ENCODE assay signal across 32 cellular contexts in genomic region chr11:30481816-30482215, GRCh38.
A peak's percentile ranks its signal among the peaks of the same experiment; 100 is the strongest.
DNase-seq lines count a peak whose midpoint lies in the region; ATAC-seq and TF ChIP-seq lines count a peak whose summit lies in the region.
"Had no signal": no experiment of that assay in that cellular context is flagged by ENCODE, and none has a peak within 500 bp of the region (broad histone marks: within the 10 kb centered on the region; RNA-seq: fewer than 3 reads in every experiment).

No MANE protein-coding gene starts in this region.

- H3K4me3 Mint-ChIP-seq in nephron = no peak overlapping the region
- H3K4me3 Mint-ChIP-seq: activated CD4-positive, alpha-beta T cell treated with anti-CD3 and anti-CD28 coated beads, Interleukin-2, amount 10 ng/mL, durations not matched to agents 7 days and 5 days; activated CD8-positive, alpha-beta memory T cell treated with anti-CD3 and anti-CD28 coated beads, Interleukin-2, amount 10 ng/mL, durations not matched to agents 7 days and 5 days; activated naive CD8-positive, alpha-beta T cell treated with anti-CD3 and anti-CD28 coated beads, Interleukin-2, amount 50 U/mL, for 24 hours; CD4-positive, alpha-beta memory T cell; natural killer cell; stimulated activated naive CD8-positive, alpha-beta T cell treated with anti-CD3 and anti-CD28 coated beads, Interleukin-15, Interleukin-2, amounts not matched to agents 100 ng/mL and 50 ng/mL, for 24 hours had no signal

- H3K4me1 ChIP-seq in right atrium auricular region = peaks cover 0 to 43% of the 10 kb centered on the region in 2 donors
- peaks cover 0 to 5% of the 10 kb centered on the region in 2 donors for H3K4me1 ChIP-seq in aorta (ENCODE audit: control insufficient read depth in 1 of 2, insufficient read depth in 2 of 2, low read length in 2 of 2)
- H3K4me1 ChIP-seq: A549, body of pancreas, foreskin keratinocyte, Peyer's patch had no signal

- 7 to 11% methylated on average over 5 of the region's 5 CpGs for WGBS in aorta, 2 donors

- DNase-seq in right atrium auricular region (ENCODE audit: low spot score) (no peak), Right ventricle myocardium inferior (ENCODE audit: missing footprints) (no peak), epithelial cell of prostate (ENCODE audit: low read depth, low spot score) (peak; percentile 2), aorta (no peak), T-helper 9 cell (no peak), ureter (ENCODE audit: low spot score) (no peak), NCI-H774 (lab: John Stamatoyannopoulos, UW) (no peak)
- DNase-seq: activated CD4-positive, alpha-beta T cell treated with anti-CD3 and anti-CD28 coated beads, Interleukin-2, amount 10 ng/mL, durations not matched to agents 7 days and 5 days; activated CD8-positive, alpha-beta memory T cell treated with anti-CD3 and anti-CD28 coated beads, Interleukin-2, amount 10 ng/mL, durations not matched to agents 7 days and 5 days; activated naive CD8-positive, alpha-beta T cell treated with anti-CD3 and anti-CD28 coated beads, Interleukin-2, amount 50 U/mL, for 24 hours; activated T-cell treated with anti-CD3 and anti-CD28 coated beads, Interleukin-2, amount 50 U/mL, for 48 hours; body of pancreas; CD4-positive, alpha-beta memory T cell; DMS 273 treated with DMSO at 0.1 percent for 48 hours; EL; GOT3; head of caudate nucleus; IMR-90; kidney glomerular epithelial cell; natural killer cell; NCI-H1417 treated with DMSO at 0.1 percent for 48 hours; NCI-H2029 treated with DMSO at 0.1 percent for 48 hours; NCI-H2227 treated with DMSO at 0.1 percent for 48 hours; NCI-H526; Peyer's patch; SIG-M5; small intestine had no signal

- ATAC-seq in Right ventricle myocardium inferior (no peak), aorta (ENCODE audit: low FRiP score) (no peak)
- ATAC-seq: A549; activated CD8-positive, alpha-beta memory T cell treated with anti-CD3 and anti-CD28 coated beads, Interleukin-2, amount 10 ng/mL, durations not matched to agents 7 days and 5 days; activated naive CD8-positive, alpha-beta T cell treated with anti-CD3 and anti-CD28 coated beads, Interleukin-2, amount 50 U/mL, for 24 hours; body of pancreas; foreskin keratinocyte; natural killer cell had no signal

- intact Hi-C loops in Right ventricle myocardium inferior (cut with DNase I) (loop anchor here (5.0 kb wide), 1 partner anchor 100 kb away; no protein-coding TSS in a partner anchor), aorta (cut with DNase I) (no loop called here)

- peak overlapping the region; percentile 42 to 76 (median 49) for H3K27ac Mint-ChIP-seq in nephron
- H3K27ac Mint-ChIP-seq: activated CD4-positive, alpha-beta T cell treated with anti-CD3 and anti-CD28 coated beads, Interleukin-2, amount 10 ng/mL, durations not matched to agents 7 days and 5 days; activated CD8-positive, alpha-beta memory T cell treated with anti-CD3 and anti-CD28 coated beads, Interleukin-2, amount 10 ng/mL, durations not matched to agents 7 days and 5 days; activated naive CD8-positive, alpha-beta T cell treated with anti-CD3 and anti-CD28 coated beads, Interleukin-2, amount 50 U/mL, for 24 hours; CD4-positive, alpha-beta memory T cell; natural killer cell; stimulated activated naive CD8-positive, alpha-beta T cell treated with anti-CD3 and anti-CD28 coated beads, Interleukin-15, Interleukin-2, amounts not matched to agents 100 ng/mL and 50 ng/mL, for 24 hours had no signal

- H3K27me3 ChIP-seq in right atrium auricular region (no peaks in the 10 kb centered on the region), aorta (ENCODE audit: control insufficient read depth in 1 of 2, insufficient read depth in 2 of 2, low read length in 1 of 2) (no peaks in the 10 kb centered on the region)
- H3K27me3 ChIP-seq: body of pancreas, foreskin keratinocyte, Peyer's patch had no signal

- H3K9me3 ChIP-seq in right atrium auricular region = no peaks in the 10 kb centered on the region
- H3K9me3 ChIP-seq in aorta (ENCODE audit: control insufficient read depth, low read length) = no peaks in the 10 kb centered on the region
- H3K9me3 ChIP-seq: A549, body of pancreas, Peyer's patch had no signal

- H3K4me3 ChIP-seq in right atrium auricular region (peak overlapping the region in 1 of 2 donors; percentile 16), aorta (ENCODE audit: low read length in 2 of 2) (peak overlapping the region in 1 of 2 donors; percentile 16)
- H3K4me3 ChIP-seq: A549, body of pancreas, lung, Peyer's patch had no signal

- H3K4me1 Mint-ChIP-seq in nephron = peaks cover 51% of the 10 kb centered on the region
- H3K4me1 Mint-ChIP-seq: activated CD4-positive, alpha-beta T cell treated with anti-CD3 and anti-CD28 coated beads, Interleukin-2, amount 10 ng/mL, durations not matched to agents 7 days and 5 days; activated CD8-positive, alpha-beta memory T cell treated with anti-CD3 and anti-CD28 coated beads, Interleukin-2, amount 10 ng/mL, durations not matched to agents 7 days and 5 days; activated naive CD8-positive, alpha-beta T cell treated with anti-CD3 and anti-CD28 coated beads, Interleukin-2, amount 50 U/mL, for 24 hours; CD4-positive, alpha-beta memory T cell had no signal

- peak overlapping the region; percentile 42 to 56 for H3K27ac ChIP-seq in right atrium auricular region
- no peak overlapping the region for H3K27ac ChIP-seq in epithelial cell of prostate
- peak overlapping the region; percentile 77 to 88 for H3K27ac ChIP-seq in aorta (ENCODE audit: low read depth in 1 of 2, low read length in 2 of 2)
- H3K27ac ChIP-seq: A549, body of pancreas, foreskin keratinocyte, Peyer's patch had no signal

- H3K36me3 ChIP-seq in right atrium auricular region = no peaks in the 10 kb centered on the region
- H3K36me3 ChIP-seq in aorta (ENCODE audit: control insufficient read depth in 1 of 2, insufficient read depth in 2 of 2, low read length in 1 of 2) = no peaks in the 10 kb centered on the region
- H3K36me3 ChIP-seq: Peyer's patch had no signal

- no peaks in the 10 kb centered on the region for H3K9me3 Mint-ChIP-seq in nephron
- H3K9me3 Mint-ChIP-seq: activated CD4-positive, alpha-beta T cell treated with anti-CD3 and anti-CD28 coated beads, Interleukin-2, amount 10 ng/mL, durations not matched to agents 7 days and 5 days; activated naive CD8-positive, alpha-beta T cell treated with anti-CD3 and anti-CD28 coated beads, Interleukin-2, amount 50 U/mL, for 24 hours; natural killer cell; stimulated activated naive CD8-positive, alpha-beta T cell treated with anti-CD3 and anti-CD28 coated beads, Interleukin-15, Interleukin-2, amounts not matched to agents 100 ng/mL and 50 ng/mL, for 24 hours had no signal

- H3K27me3 Mint-ChIP-seq in nephron (ENCODE audit: low read depth) = no peaks in the 10 kb centered on the region

- H3K36me3 Mint-ChIP-seq in nephron (ENCODE audit: low read depth) = peaks cover 13% of the 10 kb centered on the region
- H3K36me3 Mint-ChIP-seq: activated CD8-positive, alpha-beta memory T cell treated with anti-CD3 and anti-CD28 coated beads, Interleukin-2, amount 10 ng/mL, durations not matched to agents 7 days and 5 days; CD4-positive, alpha-beta memory T cell; natural killer cell had no signal

- no peak for TF ChIP-seq CTCF in right atrium auricular region (IDR thresholded peaks at IDR 0.05)
- no peak for TF ChIP-seq CTCF in nephron (IDR thresholded peaks at IDR 0.05; ENCODE audit: unreplicated experiment in 3 of 3)
